In genomic region chr1:231418101-231418740, GRCh38 we compare ENCODE assay signal across 8 cellular contexts. TPM values are rescaled to one million over a fixed set of nuclear protein-coding genes. Genes with fewer than 3 reads are reported as not detected.
DNase-seq lines count a peak whose midpoint lies in the region; ATAC-seq and TF ChIP-seq lines count a peak whose summit lies in the region.

No MANE protein-coding gene starts in this region.

- no peaks in the 10 kb centered on the region for H3K9me3 Mint-ChIP-seq in activated CD4-positive, alpha-beta T cell treated with anti-CD3 and anti-CD28 coated beads for 36 hours (ENCODE audit: low read depth)
- H3K9me3 Mint-ChIP-seq in activated T-helper 1 cell treated with anti-CD3 and anti-CD28 coated beads, Interleukin-12 subunit alpha, Interleukin-12 subunit beta, Interleukin-2, Interleukin-4 antibody, amounts not matched to agents 30 ng/mL and 10 ng/mL and 1 ng/mL, durations not matched to agents 14 hours and 24 hours and 36 hours = no peaks in the 10 kb centered on the region
- no peaks in the 10 kb centered on the region for H3K9me3 Mint-ChIP-seq in immature natural killer cell

- no peaks in the 10 kb centered on the region for H3K27me3 Mint-ChIP-seq in activated CD4-positive, alpha-beta T cell treated with anti-CD3 and anti-CD28 coated beads for 36 hours
- peaks cover 2% of the 10 kb centered on the region for H3K27me3 Mint-ChIP-seq in activated T-helper 1 cell treated with anti-CD3 and anti-CD28 coated beads, Interleukin-12 subunit alpha, Interleukin-12 subunit beta, Interleukin-2, Interleukin-4 antibody, amounts not matched to agents 30 ng/mL and 10 ng/mL and 1 ng/mL, durations not matched to agents 14 hours and 24 hours and 36 hours (ENCODE audit: insufficient read depth)
- peaks cover 2 to 8% (median 2%) of the 10 kb centered on the region in 3 donors for H3K27me3 Mint-ChIP-seq in immature natural killer cell (ENCODE audit: low read depth in 3 of 3)

- no peaks in the 10 kb centered on the region for H3K9me3 ChIP-seq in stomach

- intact Hi-C loops in activated CD4-positive, alpha-beta T cell treated with anti-CD3 and anti-CD28 coated beads for 36 hours (cut with DNase I, micrococcal nuclease) = no loop called here
- intact Hi-C loops in activated T-helper 1 cell treated with anti-CD3 and anti-CD28 coated beads, Interleukin-12 subunit alpha, Interleukin-12 subunit beta, Interleukin-2, Interleukin-4 antibody, amounts not matched to agents 30 ng/mL and 10 ng/mL and 1 ng/mL, durations not matched to agents 14 hours and 24 hours and 36 hours (cut with micrococcal nuclease) = no loop called here
- intact Hi-C loops in stomach (cut with DNase I; ENCODE audit: low total_unique reads) = loop anchor here (10.0 kb wide), 1 partner anchor 63 kb away; no protein-coding TSS in a partner anchor

- no peaks in the 10 kb centered on the region for H3K27me3 ChIP-seq in stomach

- ATAC-seq in activated CD4-positive, alpha-beta T cell treated with anti-CD3 and anti-CD28 coated beads for 36 hours = no peak
- no peak for ATAC-seq in HG02870 (IDR thresholded peaks at IDR 0.05; ENCODE audit: unreplicated experiment)

- TF ChIP-seq POLR2A in stomach (IDR thresholded peaks at IDR 0.05) = no peak

- peaks cover 55% of the 10 kb centered on the region for H3K4me1 Mint-ChIP-seq in activated CD4-positive, alpha-beta T cell treated with anti-CD3 and anti-CD28 coated beads for 36 hours
- peaks cover 70% of the 10 kb centered on the region for H3K4me1 Mint-ChIP-seq in activated T-helper 1 cell treated with anti-CD3 and anti-CD28 coated beads, Interleukin-12 subunit alpha, Interleukin-12 subunit beta, Interleukin-2, Interleukin-4 antibody, amounts not matched to agents 30 ng/mL and 10 ng/mL and 1 ng/mL, durations not matched to agents 14 hours and 24 hours and 36 hours (ENCODE audit: low read depth)
- H3K4me1 Mint-ChIP-seq in immature natural killer cell = peaks cover 71 to 83% of the 10 kb centered on the region in 2 donors

- DNase-seq in activated CD4-positive, alpha-beta T cell treated with anti-CD3 and anti-CD28 coated beads for 36 hours = no peak
- DNase-seq in activated CD4-positive, alpha-beta T cell treated with anti-CD3 and anti-CD28 coated beads, Interleukin-2, amount 50 U/mL, for 1 hour = no peak
- no peak for DNase-seq in activated T-helper 1 cell treated with anti-CD3 and anti-CD28 coated beads, Interleukin-12 subunit alpha, Interleukin-12 subunit beta, Interleukin-2, Interleukin-4 antibody, amounts not matched to agents 30 ng/mL and 10 ng/mL and 1 ng/mL, durations not matched to agents 14 hours and 24 hours and 36 hours (ENCODE audit: low spot score)
- DNase-seq in immature natural killer cell (no peak), stomach (no peak), caudate nucleus (lab: John Stamatoyannopoulos, UW) (no peak)
- no peak for DNase-seq in stimulated activated CD4-positive, alpha-beta T cell treated with anti-CD3 and anti-CD28 coated beads, Interleukin-2, amount 100 ng/mL, for 48 hours

- H3K27ac ChIP-seq in stomach = no peak overlapping the region
- H3K27ac ChIP-seq in caudate nucleus (ENCODE audit: low read depth, low read length) = no peak overlapping the region

- H3K36me3 ChIP-seq in stomach = peaks cover 0 to 1% (median 0%) of the 10 kb centered on the region in 4 donors

- H3K4me3 ChIP-seq in stomach = peak overlapping the region; percentile 77 to 86 (median 84)

- POLR2A ChIA-PET in activated CD4-positive, alpha-beta T cell treated with anti-CD3 and anti-CD28 coated beads for 36 hours (lab: Charles Lee) = no interaction called here

- no peak overlapping the region for H3K27ac Mint-ChIP-seq in activated CD4-positive, alpha-beta T cell treated with anti-CD3 and anti-CD28 coated beads for 36 hours
- H3K27ac Mint-ChIP-seq in activated T-helper 1 cell treated with anti-CD3 and anti-CD28 coated beads, Interleukin-12 subunit alpha, Interleukin-12 subunit beta, Interleukin-2, Interleukin-4 antibody, amounts not matched to agents 30 ng/mL and 10 ng/mL and 1 ng/mL, durations not matched to agents 14 hours and 24 hours and 36 hours = no peak overlapping the region
- no peak overlapping the region for H3K27ac Mint-ChIP-seq in immature natural killer cell

- TF ChIP-seq EP300 in stomach (IDR thresholded peaks at IDR 0.05) = no peak

- no peak for TF ChIP-seq CTCF in stomach (IDR thresholded peaks at IDR 0.05)

- WGBS in stomach, 5 donors = 54 to 73% (median 57%) methylated on average over 4 of the region's 4 CpGs

- H3K36me3 Mint-ChIP-seq in activated CD4-positive, alpha-beta T cell treated with anti-CD3 and anti-CD28 coated beads for 36 hours (ENCODE audit: low read depth) = peaks cover 49% of the 10 kb centered on the region
- peaks cover 37% of the 10 kb centered on the region for H3K36me3 Mint-ChIP-seq in activated T-helper 1 cell treated with anti-CD3 and anti-CD28 coated beads, Interleukin-12 subunit alpha, Interleukin-12 subunit beta, Interleukin-2, Interleukin-4 antibody, amounts not matched to agents 30 ng/mL and 10 ng/mL and 1 ng/mL, durations not matched to agents 14 hours and 24 hours and 36 hours (ENCODE audit: low read depth)
- peaks cover 4 to 10% (median 8%) of the 10 kb centered on the region in 3 donors for H3K36me3 Mint-ChIP-seq in immature natural killer cell

- peaks cover 32 to 75% (median 56%) of the 10 kb centered on the region in 4 donors for H3K4me1 ChIP-seq in stomach

- CTCF ChIA-PET in activated CD4-positive, alpha-beta T cell treated with anti-CD3 and anti-CD28 coated beads for 36 hours (lab: Charles Lee) = interaction anchor here (0.6 kb wide), 2 partner anchors 120 to 208 kb away, joined by 3 read pairs; no protein-coding TSS in a partner anchor

- H3K4me3 Mint-ChIP-seq in activated CD4-positive, alpha-beta T cell treated with anti-CD3 and anti-CD28 coated beads for 36 hours = peak overlapping the region; percentile 86
- H3K4me3 Mint-ChIP-seq in activated T-helper 1 cell treated with anti-CD3 and anti-CD28 coated beads, Interleukin-12 subunit alpha, Interleukin-12 subunit beta, Interleukin-2, Interleukin-4 antibody, amounts not matched to agents 30 ng/mL and 10 ng/mL and 1 ng/mL, durations not matched to agents 14 hours and 24 hours and 36 hours = peak overlapping the region; percentile 93
- H3K4me3 Mint-ChIP-seq in immature natural killer cell = peak overlapping the region; percentile 5 to 91 (median 67)

RNA-seq across cellular contexts. Expression of gene EGLN1, which starts 3.9 kb away (rescaled TPM):
- total RNA-seq in activated CD4-positive, alpha-beta T cell treated with anti-CD3 and anti-CD28 coated beads for 36 hours = 10 to 100 TPM; 31.5 to 43.7 TPM
- total RNA-seq in activated T-helper 1 cell treated with anti-CD3 and anti-CD28 coated beads, Interleukin-12 subunit alpha, Interleukin-12 subunit beta, Interleukin-2, Interleukin-4 antibody, amounts not matched to agents 30 ng/mL and 10 ng/mL and 1 ng/mL, durations not matched to agents 14 hours and 24 hours and 36 hours = 17.1 and 17.8 TPM in 2 replicates
- polyA plus RNA-seq in immature natural killer cell (10 to 100 TPM; 18.2 to 27.3 (median 20.6) TPM), stomach (10 to 100 TPM in 2 of 3 donors, 1 to 10 TPM in 1; 7.0 to 13.1 (median 10.4) TPM)
- 10 to 100 TPM; 10.3 to 43.0 (median 34.8) TPM for total RNA-seq in stomach
